Comparison of ENCODE assay signal across 11 cellular contexts in the genomic region with DNA sequence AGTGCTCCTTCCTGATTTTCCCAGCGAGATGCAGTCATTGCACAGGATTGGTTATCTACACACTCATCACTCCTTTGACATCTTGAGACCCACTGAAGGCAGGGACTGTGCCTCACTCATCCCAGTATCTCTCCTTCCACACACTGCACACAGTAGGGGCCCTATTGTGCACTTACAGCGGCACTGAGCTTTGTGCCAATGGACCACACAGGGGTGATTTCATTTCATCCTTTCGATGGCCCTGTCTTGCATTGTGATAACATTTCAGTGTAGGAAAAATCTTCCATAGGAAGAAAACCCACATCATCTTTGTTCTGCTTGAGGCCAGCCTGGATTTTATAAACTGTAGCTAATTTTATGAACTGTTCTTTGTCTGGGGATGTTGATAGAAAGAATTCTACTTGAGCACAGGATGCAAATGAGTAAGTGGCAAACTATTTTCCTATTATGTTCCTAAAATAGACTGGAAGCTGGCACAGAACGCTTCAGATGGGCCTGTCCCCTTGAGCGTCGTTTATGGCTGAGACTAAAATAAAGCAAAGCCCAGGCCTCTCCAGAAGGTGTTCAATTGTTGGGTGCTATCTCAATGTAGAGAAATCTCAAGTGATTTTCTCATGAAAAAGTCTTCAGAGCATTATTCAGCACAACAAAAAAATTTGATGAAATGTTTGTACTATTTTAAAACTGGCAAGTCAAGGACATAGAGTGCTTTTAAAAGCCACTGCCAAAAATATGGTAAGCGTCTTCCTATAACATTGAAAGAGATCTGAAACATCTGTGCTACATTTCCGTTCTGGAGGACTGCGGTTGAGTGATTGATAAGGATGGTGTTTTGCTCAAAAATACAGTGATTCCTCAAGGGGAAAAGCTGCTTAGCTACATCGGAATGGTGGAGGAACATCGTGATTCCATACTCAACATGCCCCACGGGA. TPM values are rescaled to one million over a fixed set of nuclear protein-coding genes. Genes with fewer than 3 reads are reported as not detected.
DNase-seq lines count a peak whose midpoint lies in the region; TF ChIP-seq lines count a peak whose summit lies in the region.
"Had no signal": no experiment of that assay in that cellular context is flagged by ENCODE, and none has a peak within 500 bp of the region (broad histone marks: within the 10 kb centered on the region; RNA-seq: fewer than 3 reads in every experiment).

No MANE protein-coding gene starts in this region.

- H3K27me3 ChIP-seq in ascending aorta (no peaks in the 10 kb centered on the region), thymus (ENCODE audit: control insufficient read depth, insufficient read depth) (no peaks in the 10 kb centered on the region), H7 (ENCODE audit: control insufficient read depth, insufficient read depth, low read length) (no peaks in the 10 kb centered on the region)

- H3K4me3 ChIP-seq in ascending aorta = no peak overlapping the region
- H3K4me3 ChIP-seq in thymus (ENCODE audit: low read length) = no peak overlapping the region
- H3K4me3 ChIP-seq in H7 (ENCODE audit: insufficient read depth, low read depth, low read length) = no peak overlapping the region

- CTCF ChIA-PET in activated CD4-positive, alpha-beta memory T cell treated with anti-CD3 and anti-CD28 coated beads for 36 hours (lab: Charles Lee) = interaction anchor here (0.6 to 1.6 kb wide), 2 partner anchors 16 to 128 kb away, joined by 3 read pairs; no protein-coding TSS in a partner anchor
- CTCF ChIA-PET in activated CD4-positive, alpha-beta memory T cell treated with anti-CD3 and anti-CD28 coated beads, Interleukin-2, amount 10 ng/mL, durations not matched to agents 7 days and 5 days (lab: Charles Lee) = no interaction called here

- intact Hi-C loops in activated CD4-positive, alpha-beta memory T cell treated with anti-CD3 and anti-CD28 coated beads for 36 hours (cut with micrococcal nuclease) = no loop called here
- intact Hi-C loops in ascending aorta (cut with DNase I) = loop anchor here (1.0 kb wide), 1 partner anchor 16 kb away; no protein-coding TSS in a partner anchor

- no peaks in the 10 kb centered on the region for H3K27me3 Mint-ChIP-seq in activated CD4-positive, alpha-beta memory T cell treated with anti-CD3 and anti-CD28 coated beads for 36 hours
- peaks cover 12% of the 10 kb centered on the region for H3K27me3 Mint-ChIP-seq in activated CD4-positive, alpha-beta memory T cell treated with anti-CD3 and anti-CD28 coated beads, Interleukin-2, amount 10 ng/mL, durations not matched to agents 7 days and 5 days

- H3K4me3 Mint-ChIP-seq in activated CD4-positive, alpha-beta memory T cell treated with anti-CD3 and anti-CD28 coated beads for 36 hours = peak overlapping the region; percentile 36
- no peak overlapping the region for H3K4me3 Mint-ChIP-seq in activated CD4-positive, alpha-beta memory T cell treated with anti-CD3 and anti-CD28 coated beads, Interleukin-2, amount 10 ng/mL, durations not matched to agents 7 days and 5 days

- H3K36me3 ChIP-seq in ascending aorta = no peaks in the 10 kb centered on the region
- no peaks in the 10 kb centered on the region for H3K36me3 ChIP-seq in thymus (ENCODE audit: control insufficient read depth, insufficient read depth)
- H3K36me3 ChIP-seq in H7 (replicated peaks; ENCODE audit: control insufficient read depth, insufficient read depth, low read length) = no peaks in the 10 kb centered on the region

- no peak for DNase-seq in activated CD4-positive, alpha-beta memory T cell treated with anti-CD3 and anti-CD28 coated beads for 36 hours
- DNase-seq in activated CD4-positive, alpha-beta memory T cell treated with anti-CD3 and anti-CD28 coated beads, Interleukin-2, amount 10 ng/mL, durations not matched to agents 7 days and 5 days = no peak
- DNase-seq in ascending aorta (ENCODE audit: low spot score in 2 of 2) (no peak), kidney glomerular epithelial cell (lab: John Stamatoyannopoulos, UW) (peak; percentile 58), D341Med (ENCODE audit: low spot score) (no peak), mesenteric fat pad (ENCODE audit: low spot score) (no peak), H7 (no peak)
- DNase-seq: glutamatergic neuron; stimulated activated CD8-positive, alpha-beta memory T cell treated with anti-CD3 and anti-CD28 coated beads, Interleukin-4, amount 100 ng/mL, for 48 hours had no signal

- H3K9me3 ChIP-seq in ascending aorta = no peaks in the 10 kb centered on the region
- H3K9me3 ChIP-seq in thymus (ENCODE audit: control insufficient read depth) = peaks cover 1% of the 10 kb centered on the region

- H3K27ac Mint-ChIP-seq in activated CD4-positive, alpha-beta memory T cell treated with anti-CD3 and anti-CD28 coated beads for 36 hours = no peak overlapping the region
- H3K27ac Mint-ChIP-seq in activated CD4-positive, alpha-beta memory T cell treated with anti-CD3 and anti-CD28 coated beads, Interleukin-2, amount 10 ng/mL, durations not matched to agents 7 days and 5 days = no peak overlapping the region

- POLR2A ChIA-PET in activated CD4-positive, alpha-beta memory T cell treated with anti-CD3 and anti-CD28 coated beads for 36 hours (lab: Charles Lee) = interaction anchor here (1.4 kb wide), 1 partner anchor 13 kb away, joined by 4 read pairs; no protein-coding TSS in a partner anchor
- POLR2A ChIA-PET in activated CD4-positive, alpha-beta memory T cell treated with anti-CD3 and anti-CD28 coated beads, Interleukin-2, amount 10 ng/mL, durations not matched to agents 7 days and 5 days (lab: Charles Lee) = no interaction called here

- H3K9me3 Mint-ChIP-seq in activated CD4-positive, alpha-beta memory T cell treated with anti-CD3 and anti-CD28 coated beads for 36 hours = no peaks in the 10 kb centered on the region
- H3K9me3 Mint-ChIP-seq in activated CD4-positive, alpha-beta memory T cell treated with anti-CD3 and anti-CD28 coated beads, Interleukin-2, amount 10 ng/mL, durations not matched to agents 7 days and 5 days = no peaks in the 10 kb centered on the region

- H3K27ac ChIP-seq in ascending aorta (peak overlapping the region; percentile 89 to 93), thymus (ENCODE audit: low read depth) (peak overlapping the region; percentile 33)
- H3K27ac ChIP-seq: C4-2B had no signal

- no peak for TF ChIP-seq CTCF in ascending aorta (IDR thresholded peaks at IDR 0.05)

- 23% methylated on average over 12 of the region's 12 CpGs for WGBS in thymus

- peaks cover 24% of the 10 kb centered on the region for H3K4me1 Mint-ChIP-seq in activated CD4-positive, alpha-beta memory T cell treated with anti-CD3 and anti-CD28 coated beads for 36 hours (ENCODE audit: low read depth)
- peaks cover 18% of the 10 kb centered on the region for H3K4me1 Mint-ChIP-seq in activated CD4-positive, alpha-beta memory T cell treated with anti-CD3 and anti-CD28 coated beads, Interleukin-2, amount 10 ng/mL, durations not matched to agents 7 days and 5 days

- H3K36me3 Mint-ChIP-seq in activated CD4-positive, alpha-beta memory T cell treated with anti-CD3 and anti-CD28 coated beads for 36 hours = no peaks in the 10 kb centered on the region
- H3K36me3 Mint-ChIP-seq in activated CD4-positive, alpha-beta memory T cell treated with anti-CD3 and anti-CD28 coated beads, Interleukin-2, amount 10 ng/mL, durations not matched to agents 7 days and 5 days (ENCODE audit: low read depth) = no peaks in the 10 kb centered on the region

- peaks cover 13 to 51% of the 10 kb centered on the region in 2 donors for H3K4me1 ChIP-seq in ascending aorta
- peaks cover 9% of the 10 kb centered on the region for H3K4me1 ChIP-seq in thymus (ENCODE audit: control insufficient read depth, insufficient read depth, low read length)

RNA-seq across cellular contexts. Expression of a gene that starts 10.7 kb away (rescaled TPM):
- 100 to 1,000 TPM; 238 to 240 TPM for total RNA-seq in activated CD4-positive, alpha-beta memory T cell treated with anti-CD3 and anti-CD28 coated beads for 36 hours
- total RNA-seq in activated CD4-positive, alpha-beta memory T cell treated with anti-CD3 and anti-CD28 coated beads, Interleukin-2, amount 10 ng/mL, durations not matched to agents 7 days and 5 days = 100 to 1,000 TPM; 242 to 248 TPM
- total RNA-seq in ascending aorta = 133 TPM
- polyA plus RNA-seq in thymus = 62.6 TPM
- total RNA-seq in mesenteric fat pad = 144 TPM
- total RNA-seq in H7 (2014; rRNA removed; shearing (Covaris generic)) = 49.9 and 101 TPM in 2 replicates

RNA-seq across cellular contexts. Expression of a gene that starts 26.1 kb away (rescaled TPM):
- total RNA-seq in activated CD4-positive, alpha-beta memory T cell treated with anti-CD3 and anti-CD28 coated beads for 36 hours = not detected
- not detected for total RNA-seq in activated CD4-positive, alpha-beta memory T cell treated with anti-CD3 and anti-CD28 coated beads, Interleukin-2, amount 10 ng/mL, durations not matched to agents 7 days and 5 days
- total RNA-seq in ascending aorta (0.32 TPM), mesenteric fat pad (0.87 TPM)
- 6.8 TPM for polyA plus RNA-seq in thymus
- total RNA-seq in H7 (2014; rRNA removed; shearing (Covaris generic)) = 23.3 and 25.5 TPM in 2 replicates

RNA-seq across cellular contexts. Expression of a gene that starts 50.3 kb away (rescaled TPM):
- total RNA-seq in activated CD4-positive, alpha-beta memory T cell treated with anti-CD3 and anti-CD28 coated beads for 36 hours = not detected
- total RNA-seq in activated CD4-positive, alpha-beta memory T cell treated with anti-CD3 and anti-CD28 coated beads, Interleukin-2, amount 10 ng/mL, durations not matched to agents 7 days and 5 days = not detected
- total RNA-seq in ascending aorta = not detected
- polyA plus RNA-seq in thymus = not detected
- total RNA-seq in mesenteric fat pad = not detected
- not detected in 2 replicates for total RNA-seq in H7 (2014; rRNA removed; shearing (Covaris generic))

Comparison
In these comparisons a context has a peak if more than half of its experiments do, and no peak if none do; other contexts are left out.
1. RNA of a gene that starts 26.1 kb away (total RNA-seq): 23.3 to 25.5 TPM in H7; 0.87 TPM in mesenteric fat pad (single experiment), 0.32 TPM in ascending aorta (single experiment), not detected in activated CD4-positive, alpha-beta memory T cell treated with anti-CD3 and anti-CD28 coated beads for 36 hours and not detected in activated CD4-positive, alpha-beta memory T cell treated with anti-CD3 and anti-CD28 coated beads, Interleukin-2, amount 10 ng/mL, durations not matched to agents 7 days and 5 days; every median in the first group is over 10 times any median in the second.